In the genomic region with DNA sequence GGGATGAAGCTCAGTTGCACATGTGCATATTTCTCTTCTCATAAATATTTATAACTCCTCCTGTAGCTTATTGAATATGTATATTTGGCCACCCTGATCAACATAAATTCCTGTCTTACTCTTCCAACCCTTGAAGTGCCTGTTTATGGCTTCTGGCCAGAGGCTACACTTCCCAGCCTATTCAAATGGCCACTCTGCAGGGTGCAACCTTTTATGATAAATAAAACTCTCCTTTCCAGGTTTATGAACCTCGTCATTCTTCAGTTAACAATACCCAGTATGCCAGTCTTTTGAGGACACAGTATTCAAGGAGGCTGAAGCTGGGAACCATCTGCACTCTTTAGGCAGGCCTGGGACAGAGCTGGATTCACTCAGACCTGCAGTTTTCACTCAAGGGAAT, we compare ENCODE assay signal across 11 cellular contexts.
"Had no signal": no experiment of that assay in that cellular context is flagged by ENCODE, and none has a peak within 500 bp of the region (broad histone marks: within the 10 kb centered on the region; RNA-seq: fewer than 3 reads in every experiment).

No MANE protein-coding gene starts in this region.

- DNase-seq: activated CD4-positive, alpha-beta T cell treated with anti-CD3 and anti-CD28 coated beads, Interleukin-2, amount 50 U/mL, for 1 hour; activated gamma-delta T cell; dorsolateral prefrontal cortex; immature natural killer cell; left cardiac atrium; naive thymus-derived CD8-positive, alpha-beta T cell; ovary; stimulated activated CD4-positive, alpha-beta T cell treated with anti-CD3 and anti-CD28 coated beads, Interleukin-12 subunit alpha, Interleukin-12 subunit beta, amount 100 ng/mL, for 4 hours; stimulated activated naive CD8-positive, alpha-beta T cell treated with anti-CD3 and anti-CD28 coated beads, Interleukin-15, Interleukin-2, amounts not matched to agents 100 U/mL and 50 U/mL, for 24 hours; upper lobe of right lung had no signal

- ATAC-seq: esophagus mucosa; left cardiac atrium; naive thymus-derived CD8-positive, alpha-beta T cell; stimulated activated naive CD8-positive, alpha-beta T cell treated with anti-CD3 and anti-CD28 coated beads, Interleukin-15, Interleukin-2, amounts not matched to agents 100 U/mL and 50 U/mL, for 24 hours; upper lobe of right lung had no signal
